Comparison of ENCODE assay signal across 24 cellular contexts in the genomic region with DNA sequence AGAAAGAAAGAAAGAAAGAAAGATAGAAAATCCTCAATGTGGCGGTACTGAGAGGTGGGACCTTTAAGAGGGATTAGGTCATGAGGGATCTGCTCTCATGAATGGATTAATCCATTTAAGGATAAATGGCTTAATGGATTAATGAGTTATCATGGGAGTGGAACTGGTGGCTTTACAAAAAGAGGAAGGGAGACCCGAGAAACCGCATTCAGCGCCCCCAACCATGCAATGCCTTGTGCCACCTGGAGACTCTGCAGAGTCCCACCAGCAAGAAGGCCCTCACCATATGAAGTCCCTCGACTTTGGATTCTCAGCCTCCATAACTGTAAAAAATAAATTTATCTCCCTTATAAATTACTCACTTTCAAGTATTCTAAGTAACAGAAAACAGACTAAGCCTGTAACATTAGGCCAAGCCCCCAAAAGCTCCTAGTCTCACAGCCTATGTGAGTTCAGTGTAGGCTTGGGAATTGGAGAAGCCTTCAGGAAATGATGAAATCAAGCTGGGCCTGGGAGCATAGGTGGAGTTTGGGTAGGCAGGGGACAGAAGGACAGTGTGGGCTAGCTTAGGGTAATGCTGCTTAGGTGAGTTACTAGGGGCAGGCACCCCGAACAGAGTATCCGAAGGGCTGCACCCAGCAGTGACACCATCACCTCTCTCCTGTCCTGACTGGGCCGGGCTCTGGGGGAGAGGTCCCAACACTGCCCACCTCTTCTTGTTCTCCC. TPM values are rescaled to one million over a fixed set of nuclear protein-coding genes. Genes with fewer than 3 reads are reported as not detected.
DNase-seq lines count a peak whose midpoint lies in the region; ATAC-seq, FAIRE-seq and TF ChIP-seq lines count a peak whose summit lies in the region.
"Had no signal": no experiment of that assay in that cellular context is flagged by ENCODE, and none has a peak within 500 bp of the region (broad histone marks: within the 10 kb centered on the region; RNA-seq: fewer than 3 reads in every experiment).

No MANE protein-coding gene starts in this region.

- no peak for TF ChIP-seq CTCF in activated CD8-positive, alpha-beta T cell treated with anti-CD3 and anti-CD28 coated beads for 36 hours (IDR thresholded peaks at IDR 0.05)
- no peak for TF ChIP-seq CTCF in GM12878 (IDR thresholded peaks at IDR 0.05 in 2 of 3, conservative IDR thresholded peaks at IDR 0.05 in 1 of 3; ENCODE audit: control insufficient read depth in 2 of 3, extremely low read depth in 1 of 3, insufficient read depth in 1 of 3, low read depth in 3 of 3, low read length in 3 of 3)

- POLR2A ChIA-PET in activated CD8-positive, alpha-beta T cell treated with anti-CD3 and anti-CD28 coated beads, Interleukin-2, amount 10 ng/mL, durations not matched to agents 7 days and 5 days (lab: Charles Lee): no interaction called here
- POLR2A ChIA-PET in activated CD8-positive, alpha-beta T cell treated with anti-CD3 and anti-CD28 coated beads for 36 hours (lab: Charles Lee): interaction anchor here (0.9 kb wide), 1 partner anchor 16 kb away, joined by 4 read pairs; no protein-coding TSS in a partner anchor
- POLR2A ChIA-PET in GM12878 (lab: Charles Lee): interaction anchor here (0.7 kb wide), 1 partner anchor 77 kb away, joined by 3 read pairs; no protein-coding TSS in a partner anchor

- no peak overlapping the region for H3K9ac ChIP-seq in GM12878 (ENCODE audit: control insufficient read depth, insufficient read depth, low read length)

- no peaks in the 10 kb centered on the region; the same call in 2 of the 3 replicates for H3K9me3 ChIP-seq in GM12878 (replicated peaks; ENCODE audit: control insufficient read depth, insufficient read depth, low read length)
- H3K9me3 ChIP-seq: body of pancreas, prostate gland had no signal

- peaks cover 13% of the 10 kb centered on the region for H3K27me3 Mint-ChIP-seq in activated CD8-positive, alpha-beta T cell treated with anti-CD3 and anti-CD28 coated beads, Interleukin-2, amount 10 ng/mL, durations not matched to agents 7 days and 5 days (ENCODE audit: low read depth)
- no peaks in the 10 kb centered on the region for H3K27me3 Mint-ChIP-seq in activated CD8-positive, alpha-beta T cell treated with anti-CD3 and anti-CD28 coated beads for 36 hours

- H3K9me3 Mint-ChIP-seq in activated CD8-positive, alpha-beta T cell treated with anti-CD3 and anti-CD28 coated beads, Interleukin-2, amount 10 ng/mL, durations not matched to agents 7 days and 5 days (ENCODE audit: insufficient read depth): no peaks in the 10 kb centered on the region
- H3K9me3 Mint-ChIP-seq in activated CD8-positive, alpha-beta T cell treated with anti-CD3 and anti-CD28 coated beads for 36 hours: no peaks in the 10 kb centered on the region
- H3K9me3 Mint-ChIP-seq: activated naive CD4-positive, alpha-beta T cell treated with anti-CD3 and anti-CD28 coated beads, Interleukin-2, amount 10 ng/mL, durations not matched to agents 7 days and 5 days; stimulated activated effector memory CD8-positive, alpha-beta T cell treated with anti-CD3 and anti-CD28 coated beads, Interleukin-12 subunit alpha, Interleukin-12 subunit beta, amount 100 ng/mL, for 72 hours had no signal

- H3K27ac ChIP-seq in GM12878 (ENCODE audit: control insufficient read depth, insufficient read depth): no peak overlapping the region
- H3K27ac ChIP-seq: prostate gland had no signal

- TF ChIP-seq RAD21 in GM12878 (IDR thresholded peaks at IDR 0.05; ENCODE audit: insufficient read depth, low read depth, low read length): no peak

- no peak overlapping the region for H2AFZ ChIP-seq in GM12878 (ENCODE audit: control insufficient read depth, low read depth, low read length)

- intact Hi-C loops in activated CD8-positive, alpha-beta T cell treated with anti-CD3 and anti-CD28 coated beads for 36 hours (cut with micrococcal nuclease): no loop called here
- intact Hi-C loops in GM12878 (cut with micrococcal nuclease; ENCODE audit: unreplicated experiment): no loop called here

- ATAC-seq in activated CD8-positive, alpha-beta T cell treated with anti-CD3 and anti-CD28 coated beads, Interleukin-2, amount 10 ng/mL, durations not matched to agents 7 days and 5 days: no peak
- no peak for ATAC-seq in activated CD8-positive, alpha-beta T cell treated with anti-CD3 and anti-CD28 coated beads for 36 hours
- ATAC-seq in GM12878: no peak
- ATAC-seq: stimulated activated effector memory CD8-positive, alpha-beta T cell treated with anti-CD3 and anti-CD28 coated beads, Interleukin-12 subunit alpha, Interleukin-12 subunit beta, amount 100 ng/mL, for 72 hours had no signal

- no peaks in the 10 kb centered on the region; a peak in 1 of 4 replicates for H3K27me3 ChIP-seq in GM12878 (replicated peaks in 1 of 2; ENCODE audit: control insufficient read depth in 2 of 2, insufficient read depth in 2 of 2, low read length in 1 of 2)
- H3K27me3 ChIP-seq: body of pancreas had no signal

- no peak for FAIRE-seq in GM12878 (lab: Jason Lieb, UNC)
- FAIRE-seq: A204.1, TTC549 had no signal

- no peaks in the 10 kb centered on the region for H3K36me3 Mint-ChIP-seq in activated CD8-positive, alpha-beta T cell treated with anti-CD3 and anti-CD28 coated beads, Interleukin-2, amount 10 ng/mL, durations not matched to agents 7 days and 5 days (ENCODE audit: low read depth)
- H3K36me3 Mint-ChIP-seq in activated CD8-positive, alpha-beta T cell treated with anti-CD3 and anti-CD28 coated beads for 36 hours (ENCODE audit: low read depth): no peaks in the 10 kb centered on the region
- H3K36me3 Mint-ChIP-seq: activated naive CD4-positive, alpha-beta T cell treated with anti-CD3 and anti-CD28 coated beads, Interleukin-2, amount 10 ng/mL, durations not matched to agents 7 days and 5 days; stimulated activated effector memory CD8-positive, alpha-beta T cell treated with anti-CD3 and anti-CD28 coated beads, Interleukin-12 subunit alpha, Interleukin-12 subunit beta, amount 100 ng/mL, for 72 hours had no signal

- no peaks in the 10 kb centered on the region for H3K36me3 ChIP-seq in GM12878 (ENCODE audit: control insufficient read depth in 2 of 2, insufficient read depth in 2 of 2, low read length in 1 of 2)
- H3K36me3 ChIP-seq: prostate gland had no signal

- RAD21 ChIA-PET in GM12878 (lab: Charles Lee; ENCODE audit: unreplicated experiment): no interaction called here

- no peak for DNase-seq in activated CD8-positive, alpha-beta T cell treated with anti-CD3 and anti-CD28 coated beads, Interleukin-2, amount 10 ng/mL, durations not matched to agents 7 days and 5 days
- no peak for DNase-seq in activated CD8-positive, alpha-beta T cell treated with anti-CD3 and anti-CD28 coated beads for 36 hours
- no peak for DNase-seq in GM12878 (ENCODE audit: low read depth, low spot score)
- peak; percentile 46 for DNase-seq in islet precursor cell
- peak; percentile 19 for DNase-seq in ureter (ENCODE audit: low spot score)
- no peak for DNase-seq in activated CD4-positive, CD25-positive, alpha-beta regulatory T cell treated with anti-CD3 and anti-CD28 coated beads, Interleukin-2, amount 50 U/mL, for 72 hours
- DNase-seq in RPMI8226: no peak
- no peak for DNase-seq in AG08395 (ENCODE audit: low spot score)
- DNase-seq: activated CD4-positive, alpha-beta T cell treated with anti-CD3 and anti-CD28 coated beads, Interleukin-2, amount 10 ng/mL, durations not matched to agents 7 days and 5 days; activated naive CD4-positive, alpha-beta T cell treated with anti-CD3 and anti-CD28 coated beads, Interleukin-2, amount 10 ng/mL, durations not matched to agents 7 days and 5 days; activated T-cell treated with anti-CD3 and anti-CD28 coated beads, Interleukin-2, amount 50 U/mL, for 1 hour; DMS153; H7; mammary epithelial cell; NCI-H187; nephron progenitor cell; stimulated activated CD4-positive, alpha-beta T cell treated with anti-CD3 and anti-CD28 coated beads, Interleukin-12 subunit alpha, Interleukin-12 subunit beta, amount 100 ng/mL, for 4 hours; trophoblast cell had no signal

- no peak overlapping the region for H3K4me2 ChIP-seq in GM12878 (ENCODE audit: control insufficient read depth, insufficient read depth)

- SMC1A ChIA-PET in GM12878 (lab: Charles Lee; ENCODE audit: uncharacterized antibody, unreplicated experiment): interaction anchor here (0.5 kb wide), 1 partner anchor 25 kb away, joined by 3 read pairs; no protein-coding TSS in a partner anchor

- no peaks in the 10 kb centered on the region for H3K4me1 ChIP-seq in GM12878 (ENCODE audit: control insufficient read depth, insufficient read depth, low read length)
- H3K4me1 ChIP-seq: prostate gland had no signal

- H3K4me3 ChIP-seq in GM12878: no peak overlapping the region
- H3K4me3 ChIP-seq: body of pancreas, prostate gland had no signal

- no peaks in the 10 kb centered on the region for H4K20me1 ChIP-seq in GM12878 (ENCODE audit: control insufficient read depth, insufficient read depth)

- WGBS in GM12878 (ENCODE audit: insufficient coverage, insufficient replicate concordance, low lambda C conversion rate, missing lambda C conversion rate): 41% methylated on average over 8 of the region's 8 CpGs

- H3K4me1 Mint-ChIP-seq in activated CD8-positive, alpha-beta T cell treated with anti-CD3 and anti-CD28 coated beads, Interleukin-2, amount 10 ng/mL, durations not matched to agents 7 days and 5 days (ENCODE audit: low read depth): no peaks in the 10 kb centered on the region
- H3K4me1 Mint-ChIP-seq in activated CD8-positive, alpha-beta T cell treated with anti-CD3 and anti-CD28 coated beads for 36 hours (ENCODE audit: low read depth): no peaks in the 10 kb centered on the region
- H3K4me1 Mint-ChIP-seq: activated CD4-positive, alpha-beta T cell treated with anti-CD3 and anti-CD28 coated beads, Interleukin-2, amount 10 ng/mL, durations not matched to agents 7 days and 5 days; activated naive CD4-positive, alpha-beta T cell treated with anti-CD3 and anti-CD28 coated beads, Interleukin-2, amount 10 ng/mL, durations not matched to agents 7 days and 5 days; stimulated activated effector memory CD8-positive, alpha-beta T cell treated with anti-CD3 and anti-CD28 coated beads, Interleukin-12 subunit alpha, Interleukin-12 subunit beta, amount 100 ng/mL, for 72 hours had no signal

- H3K27ac Mint-ChIP-seq in activated CD8-positive, alpha-beta T cell treated with anti-CD3 and anti-CD28 coated beads, Interleukin-2, amount 10 ng/mL, durations not matched to agents 7 days and 5 days: peak overlapping the region; percentile 31
- no peak overlapping the region for H3K27ac Mint-ChIP-seq in activated CD8-positive, alpha-beta T cell treated with anti-CD3 and anti-CD28 coated beads for 36 hours
- H3K27ac Mint-ChIP-seq: activated CD4-positive, alpha-beta T cell treated with anti-CD3 and anti-CD28 coated beads, Interleukin-2, amount 10 ng/mL, durations not matched to agents 7 days and 5 days; activated naive CD4-positive, alpha-beta T cell treated with anti-CD3 and anti-CD28 coated beads, Interleukin-2, amount 10 ng/mL, durations not matched to agents 7 days and 5 days; nephron progenitor cell; stimulated activated effector memory CD8-positive, alpha-beta T cell treated with anti-CD3 and anti-CD28 coated beads, Interleukin-12 subunit alpha, Interleukin-12 subunit beta, amount 100 ng/mL, for 72 hours had no signal

- in situ Hi-C loops in GM12878 (cut with MboI): no loop called here

- BruUV-seq in GM12878 (replicated peaks; lab: Mats Ljungman, UMichigan): no TSS peak

- no peak for TF ChIP-seq EP300 in GM12878 (IDR thresholded peaks at IDR 0.05; ENCODE audit: borderline replicate concordance in 1 of 2, control insufficient read depth in 1 of 2, low read depth in 2 of 2, low read length in 2 of 2)

- TF ChIP-seq POLR2A in GM12878 (IDR thresholded peaks at IDR 0.05; ENCODE audit: low read depth, low read length): no peak

- no peaks in the 10 kb centered on the region for H3K79me2 ChIP-seq in GM12878 (ENCODE audit: control insufficient read depth, insufficient read depth, low read length)

- CTCF ChIA-PET in activated CD8-positive, alpha-beta T cell treated with anti-CD3 and anti-CD28 coated beads, Interleukin-2, amount 10 ng/mL, durations not matched to agents 7 days and 5 days (lab: Charles Lee): no interaction called here
- CTCF ChIA-PET in activated CD8-positive, alpha-beta T cell treated with anti-CD3 and anti-CD28 coated beads for 36 hours (lab: Charles Lee): interaction anchor here (0.7 kb wide), 1 partner anchor 191 kb away, joined by 3 read pairs; no protein-coding TSS in a partner anchor
- CTCF ChIA-PET in GM12878 (lab: Yijun Ruan, JAX): interaction anchor here (0.8 to 1.2 kb wide), 2 partner anchors 33 to 164 kb away, joined by 3 to 4 read pairs; no protein-coding TSS in a partner anchor

- H3K4me3 Mint-ChIP-seq in activated CD8-positive, alpha-beta T cell treated with anti-CD3 and anti-CD28 coated beads, Interleukin-2, amount 10 ng/mL, durations not matched to agents 7 days and 5 days: no peak overlapping the region
- H3K4me3 Mint-ChIP-seq in activated CD8-positive, alpha-beta T cell treated with anti-CD3 and anti-CD28 coated beads for 36 hours: no peak overlapping the region
- H3K4me3 Mint-ChIP-seq: activated CD4-positive, alpha-beta T cell treated with anti-CD3 and anti-CD28 coated beads, Interleukin-2, amount 10 ng/mL, durations not matched to agents 7 days and 5 days; activated naive CD4-positive, alpha-beta T cell treated with anti-CD3 and anti-CD28 coated beads, Interleukin-2, amount 10 ng/mL, durations not matched to agents 7 days and 5 days; CD14-positive monocyte; nephron progenitor cell; stimulated activated effector memory CD8-positive, alpha-beta T cell treated with anti-CD3 and anti-CD28 coated beads, Interleukin-12 subunit alpha, Interleukin-12 subunit beta, amount 100 ng/mL, for 72 hours had no signal

RNA-seq across cellular contexts. Expression of gene RNF24, which starts 36.2 kb away (rescaled TPM):
- total RNA-seq in activated CD8-positive, alpha-beta T cell treated with anti-CD3 and anti-CD28 coated beads, Interleukin-2, amount 10 ng/mL, durations not matched to agents 7 days and 5 days: 10 to 100 TPM; 12.3 to 15.3 TPM
- 10 to 100 TPM; 16.7 to 17.2 TPM for total RNA-seq in activated CD8-positive, alpha-beta T cell treated with anti-CD3 and anti-CD28 coated beads for 36 hours
- 15.1 and 15.9 TPM in 2 replicates for total RNA-seq in GM12878 (2013; cell fraction: nucleolus; rRNA removed)
- total RNA-seq in GM12878 (2014; rRNA removed) (2.0 and 2.1 TPM in 2 replicates), GM12878 (2014; rRNA removed; fragmentation: Illumina TruSeq; extraction: Trizol) (1.5 TPM in 2 replicates), GM12878 (2021) (4.9 and 5.4 TPM in 2 replicates), ureter (15.9 TPM)
- polyA plus RNA-seq in GM12878 (2011; ENCODE audit: low read depth): 3.3 TPM
- polyA plus RNA-seq in GM12878 (2011; rRNA removed) (1.7 and 2.3 TPM in 2 replicates), GM12878 (2014; fragmentation: Illumina TruSeq; extraction: Trizol) (2.2 and 2.7 TPM in 2 replicates), GM12878 (2014; fragmentation: Nextera tagmentation; extraction: Ambion mirVana) (1 to 10 TPM; 1.4 to 1.7 TPM), GM12878 (2014; rRNA removed) (1.5 and 2.6 TPM in 2 replicates), GM12878 (2016; fragmentation: Nextera tagmentation; extraction: Ambion mirVana) (1 to 10 TPM; 4.2 to 4.3 TPM)
- 1.6 and 2.8 TPM in 2 replicates for polyA plus RNA-seq in GM12878 (2011; cell fraction: cytosol; rRNA removed)
- polyA plus RNA-seq in GM12878 (2011; cell fraction: nucleus; rRNA removed): 2.3 and 2.6 TPM in 2 replicates
- polyA plus RNA-seq in GM12878 (2012): 4.2 and 4.8 TPM in 2 replicates
- polyA minus RNA-seq in GM12878 (2011; rRNA and poly(A)+ RNA removed): 1.5 and 1.9 TPM in 2 replicates
- polyA minus RNA-seq in GM12878 (2011; cell fraction: cytosol; rRNA and poly(A)+ RNA removed): 0.94 and 1.5 TPM in 2 replicates
- polyA minus RNA-seq in GM12878 (2011; cell fraction: nucleus; rRNA and poly(A)+ RNA removed): 1.1 TPM in 2 replicates

Comparison
In these comparisons a context has a peak if more than half of its experiments do, and no peak if none do; other contexts are left out.
1. DNase-seq: peak in islet precursor cell (single experiment) and ureter (single experiment); none in activated CD8-positive, alpha-beta T cell treated with anti-CD3 and anti-CD28 coated beads, Interleukin-2, amount 10 ng/mL, durations not matched to agents 7 days and 5 days (single experiment), activated CD8-positive, alpha-beta T cell treated with anti-CD3 and anti-CD28 coated beads for 36 hours (single experiment), GM12878 (single experiment), activated CD4-positive, CD25-positive, alpha-beta regulatory T cell treated with anti-CD3 and anti-CD28 coated beads, Interleukin-2, amount 50 U/mL, for 72 hours (single experiment), RPMI8226 (single experiment) and AG08395 (single experiment).